Comparison of ENCODE assay signal across 8 cellular contexts in genomic region chr7:149195180-149196150, GRCh38. TPM values are rescaled to one million over a fixed set of nuclear protein-coding genes. Genes with fewer than 3 reads are reported as not detected.
DNase-seq lines count a peak whose midpoint lies in the region; FAIRE-seq and TF ChIP-seq lines count a peak whose summit lies in the region.

Gene ZNF282 (plus strand): TSS chr7:149195546. CDS start chr7:149195590, 44 bp downstream.

- peak within 1 kb of the TSS; percentile 47 for H3K27ac ChIP-seq in SJCRH30
- peak within 1 kb of the TSS; percentile 90 for H3K27ac ChIP-seq in neutrophil

- peak; percentile 75 for TF ChIP-seq POLR2A in H54 (IDR thresholded peaks at IDR 0.05; ENCODE audit: low read depth, low read length)

- peak; percentile 82 for DNase-seq in GDM1 (lab: John Stamatoyannopoulos, UW)
- DNase-seq in H54 (ENCODE audit: insufficient read length, low spot score) = peak; percentile 96
- peak; percentile 95 for DNase-seq in LoVo (ENCODE audit: low spot score)
- DNase-seq in SJCRH30 = peak; percentile 96
- peak; percentile 38 to 56 (median 46) for DNase-seq in activated naive CD4-positive, alpha-beta T cell (lab: John Stamatoyannopoulos, UW)
- peak; percentile 95 for DNase-seq in frontal cortex (ENCODE audit: low spot score in 2 of 2)
- DNase-seq in superior temporal gyrus (ENCODE audit: extremely low spot score) = peak; percentile 88

- peak within 1 kb of the TSS; percentile 84 for H3K4me3 ChIP-seq in SJCRH30
- peak within 1 kb of the TSS; percentile 69 to 77 for H3K4me3 ChIP-seq in neutrophil (ENCODE audit: low read depth in 1 of 2, low read length in 1 of 2)

- H3K9me3 ChIP-seq in SJCRH30 (replicated peaks) = no peaks in the 10 kb centered on the region
- no peaks in the 10 kb centered on the region for H3K9me3 ChIP-seq in neutrophil

- no peaks in the 10 kb centered on the region for H3K27me3 ChIP-seq in SJCRH30
- no peaks in the 10 kb centered on the region for H3K27me3 ChIP-seq in neutrophil

- H3K36me3 ChIP-seq in SJCRH30 = peaks cover 27% of the 10 kb centered on the region
- H3K36me3 ChIP-seq in neutrophil = peaks cover 26% of the 10 kb centered on the region

- no peaks in the 10 kb centered on the region for H3K4me1 ChIP-seq in SJCRH30
- peaks cover 39 to 45% of the 10 kb centered on the region in 2 experiments for H3K4me1 ChIP-seq in neutrophil (ENCODE audit: control insufficient read depth in 1 of 2, insufficient read depth in 1 of 2, low read depth in 1 of 2, low read length in 1 of 2)

- no peak for TF ChIP-seq CTCF in neutrophil (IDR thresholded peaks at IDR 0.05)

- FAIRE-seq in H54 (lab: Jason Lieb, UNC) = no peak
- FAIRE-seq in frontal cortex (lab: Jason Lieb, UNC) = no peak

RNA-seq across cellular contexts. Expression of gene ZNF282, which starts in this region (rescaled TPM):
- total RNA-seq in SJCRH30 (2014; rRNA removed; shearing (Covaris generic)) = 21.0 and 27.5 TPM in 2 replicates
- total RNA-seq in frontal cortex = 20.8 TPM

Comparison
In these comparisons a context has a peak if more than half of its experiments do, and no peak if none do; other contexts are left out.
1. Peak in every context shown above with its lines: DNase-seq, H3K4me3 ChIP-seq and H3K27ac ChIP-seq.